ENCODE assay signal across 6 cellular contexts in genomic region chr10:97687785-97688781, GRCh38. TPM values are rescaled to one million over a fixed set of nuclear protein-coding genes. Genes with fewer than 3 reads are reported as not detected.
DNase-seq lines count a peak whose midpoint lies in the region; ATAC-seq and TF ChIP-seq lines count a peak whose summit lies in the region.

No MANE protein-coding gene starts in this region.

- POLR2A ChIA-PET in activated CD8-positive, alpha-beta T cell treated with anti-CD3 and anti-CD28 coated beads for 36 hours (lab: Charles Lee), result interaction anchor here (1.0 to 2.3 kb wide), 4 partner anchors 8 to 66 kb away, joined by 3 to 10 read pairs (median 6); partner anchors contain the start of gene MARVELD1

- H3K4me1 Mint-ChIP-seq in activated CD8-positive, alpha-beta T cell treated with anti-CD3 and anti-CD28 coated beads for 36 hours (ENCODE audit: low read depth), result peaks cover 22% of the 10 kb centered on the region

- H3K36me3 ChIP-seq in lower lobe of right lung, result no peaks in the 10 kb centered on the region

- H3K27me3 Mint-ChIP-seq in activated CD8-positive, alpha-beta T cell treated with anti-CD3 and anti-CD28 coated beads for 36 hours, result no peaks in the 10 kb centered on the region

- peak overlapping the region; percentile 81 for H3K4me3 Mint-ChIP-seq in activated CD8-positive, alpha-beta T cell treated with anti-CD3 and anti-CD28 coated beads for 36 hours

- no peak for ATAC-seq in activated CD8-positive, alpha-beta T cell treated with anti-CD3 and anti-CD28 coated beads for 36 hours
- peak; percentile 3 to 28 for ATAC-seq in lower lobe of right lung
- ATAC-seq in HG03457 (IDR thresholded peaks at IDR 0.05; ENCODE audit: unreplicated experiment), result no peak

- H3K27me3 ChIP-seq in lower lobe of right lung (ENCODE audit: low read depth), result no peaks in the 10 kb centered on the region

- H3K9me3 Mint-ChIP-seq in activated CD8-positive, alpha-beta T cell treated with anti-CD3 and anti-CD28 coated beads for 36 hours, result no peaks in the 10 kb centered on the region

- H3K36me3 Mint-ChIP-seq in activated CD8-positive, alpha-beta T cell treated with anti-CD3 and anti-CD28 coated beads for 36 hours (ENCODE audit: low read depth), result no peaks in the 10 kb centered on the region

- DNase-seq in ELR (ENCODE audit: low read depth) (peak; percentile 82), lower lobe of right lung (no peak), midbrain (lab: John Stamatoyannopoulos, UW) (no peak), DMS 273 (lab: John Stamatoyannopoulos, UW; ENCODE audit: unreplicated experiment) (no peak)
- DNase-seq in activated CD8-positive, alpha-beta T cell treated with anti-CD3 and anti-CD28 coated beads for 36 hours, result no peak

- no peak for TF ChIP-seq CTCF in activated CD8-positive, alpha-beta T cell treated with anti-CD3 and anti-CD28 coated beads for 36 hours (IDR thresholded peaks at IDR 0.05)
- no peak for TF ChIP-seq CTCF in lower lobe of right lung (IDR thresholded peaks at IDR 0.05)

- no peaks in the 10 kb centered on the region for H3K9me3 ChIP-seq in lower lobe of right lung

- CTCF ChIA-PET in activated CD8-positive, alpha-beta T cell treated with anti-CD3 and anti-CD28 coated beads for 36 hours (lab: Charles Lee), result interaction anchor here (0.9 to 7.4 kb wide), 13 partner anchors 8 to 104 kb away, joined by 3 to 75 read pairs (median 12); partner anchors contain the start of gene ZFYVE27

- H3K4me1 ChIP-seq in lower lobe of right lung, result peaks cover 50% of the 10 kb centered on the region

- peak overlapping the region; percentile 79 for H3K4me3 ChIP-seq in lower lobe of right lung

- H3K27ac ChIP-seq in lower lobe of right lung, result peak overlapping the region; percentile 90

- H3K27ac Mint-ChIP-seq in activated CD8-positive, alpha-beta T cell treated with anti-CD3 and anti-CD28 coated beads for 36 hours, result peak overlapping the region; percentile 69

- intact Hi-C loops in activated CD8-positive, alpha-beta T cell treated with anti-CD3 and anti-CD28 coated beads for 36 hours (cut with micrococcal nuclease), result no loop called here
- intact Hi-C loops in lower lobe of right lung (cut with DNase I), result no loop called here

RNA-seq across cellular contexts. Expression of gene AVPI1, which starts 1.0 kb away (rescaled TPM):
- 1 to 10 TPM; 2.5 to 3.0 TPM for total RNA-seq in activated CD8-positive, alpha-beta T cell treated with anti-CD3 and anti-CD28 coated beads for 36 hours
- 22.6 TPM for total RNA-seq in lower lobe of right lung

RNA-seq across cellular contexts. Expression of gene MARVELD1, which starts 25.4 kb away (rescaled TPM):
- total RNA-seq in activated CD8-positive, alpha-beta T cell treated with anti-CD3 and anti-CD28 coated beads for 36 hours, result 1 to 10 TPM; 2.3 to 2.9 TPM
- 36.5 TPM for total RNA-seq in lower lobe of right lung

RNA-seq across cellular contexts. Expression of gene PI4K2A, which starts 47.6 kb away (rescaled TPM):
- 1 to 10 TPM; 8.4 to 8.5 TPM for total RNA-seq in activated CD8-positive, alpha-beta T cell treated with anti-CD3 and anti-CD28 coated beads for 36 hours
- total RNA-seq in lower lobe of right lung, result 29.7 TPM

RNA-seq across cellular contexts. Expression of gene ZFYVE27, which starts 48.8 kb away (rescaled TPM):
- 10 to 100 TPM; 18.1 to 20.1 TPM for total RNA-seq in activated CD8-positive, alpha-beta T cell treated with anti-CD3 and anti-CD28 coated beads for 36 hours
- 28.3 TPM for total RNA-seq in lower lobe of right lung

RNA-seq across cellular contexts. Expression of gene MORN4, which starts 54.8 kb away (rescaled TPM):
- total RNA-seq in activated CD8-positive, alpha-beta T cell treated with anti-CD3 and anti-CD28 coated beads for 36 hours, result 1 to 10 TPM; 3.2 to 3.9 TPM
- 5.4 TPM for total RNA-seq in lower lobe of right lung

Comparison
In these comparisons a context has a peak if more than half of its experiments do, and no peak if none do; other contexts are left out.
1. ATAC-seq: peak in lower lobe of right lung (2 of 2); none in activated CD8-positive, alpha-beta T cell treated with anti-CD3 and anti-CD28 coated beads for 36 hours (single experiment) and HG03457 (single experiment).